ENCODE assay signal across 8 cellular contexts in genomic region chr3:25664810-25665645, GRCh38. TPM values are rescaled to one million over a fixed set of nuclear protein-coding genes. Genes with fewer than 3 reads are reported as not detected.
DNase-seq lines count a peak whose midpoint lies in the region; ATAC-seq and TF ChIP-seq lines count a peak whose summit lies in the region.

Gene TOP2B, minus strand, starts transcription at chr3:25664907. Its CDS starts 610 bp downstream, at chr3:25664297.

- H3K9me3 ChIP-seq in A673 (ENCODE audit: low read depth, low read length, poor library complexity, severe bottlenecking) (no peaks in the 10 kb centered on the region), breast epithelium (no peaks in the 10 kb centered on the region), iPS-18a (ENCODE audit: control insufficient read depth, low read depth, low read length) (no peaks in the 10 kb centered on the region), skeletal muscle satellite cell (replicated peaks; ENCODE audit: low read length) (no peaks in the 10 kb centered on the region)

- H3K9ac ChIP-seq in iPS-18a (ENCODE audit: low read length), result peak within 1 kb of the TSS; percentile 90
- peak within 1 kb of the TSS; percentile 95 for H3K9ac ChIP-seq in skeletal muscle satellite cell (ENCODE audit: low read depth, low read length)

- CTCF ChIA-PET in A673 (lab: Charles Lee), result no interaction called here

- POLR2A ChIA-PET in A673 (lab: Charles Lee; ENCODE audit: low non-redundant PET), result interaction anchor here (0.7 kb wide), 1 partner anchor 587 kb away, joined by 7 read pairs; no protein-coding TSS in a partner anchor

- ATAC-seq in GM18868 (IDR thresholded peaks at IDR 0.05; ENCODE audit: unreplicated experiment), result peak; percentile 89
- peak; percentile 86 for ATAC-seq in HG03108 (IDR thresholded peaks at IDR 0.05; ENCODE audit: unreplicated experiment)

- no peaks in the 10 kb centered on the region for H3K36me3 ChIP-seq in A673 (ENCODE audit: insufficient read depth, low read length, poor library complexity, severe bottlenecking)
- H3K36me3 ChIP-seq in breast epithelium, result no peaks in the 10 kb centered on the region
- no peaks in the 10 kb centered on the region for H3K36me3 ChIP-seq in iPS-18a (ENCODE audit: control insufficient read depth, low read depth, low read length)
- no peaks in the 10 kb centered on the region for H3K36me3 ChIP-seq in skeletal muscle satellite cell (ENCODE audit: insufficient read depth, low read length)

- peak within 1 kb of the TSS; percentile 87 for H3K4me2 ChIP-seq in skeletal muscle satellite cell (ENCODE audit: low read length)

- no TSS peak for BruUV-seq in A673 (replicated peaks; lab: Mats Ljungman, UMichigan)

- peak; percentile 98 for DNase-seq in A673 (ENCODE audit: low spot score)
- DNase-seq in NCI-H2196 (lab: John Stamatoyannopoulos, UW; ENCODE audit: unreplicated experiment), result peak; percentile 78
- DNase-seq in breast epithelium (ENCODE audit: low spot score in 2 of 2), result peak; percentile 96 to 97

- peaks cover 23% of the 10 kb centered on the region for H3K4me1 ChIP-seq in A673 (ENCODE audit: insufficient read depth, low read length, poor library complexity, severe bottlenecking)
- peaks cover 0 to 4% of the 10 kb centered on the region in 2 donors for H3K4me1 ChIP-seq in breast epithelium
- peaks cover 22% of the 10 kb centered on the region for H3K4me1 ChIP-seq in iPS-18a (ENCODE audit: control insufficient read depth, low read depth, low read length)
- peaks cover 24% of the 10 kb centered on the region for H3K4me1 ChIP-seq in skeletal muscle satellite cell (ENCODE audit: control insufficient read depth, insufficient read depth, low read length)

- H3K4me3 ChIP-seq in A673 (ENCODE audit: low read depth, low read length, poor library complexity, severe bottlenecking) (peak within 1 kb of the TSS; percentile 72), breast epithelium (peak within 1 kb of the TSS; percentile 70 to 93 (median 84)), iPS-18a (ENCODE audit: low read length) (peak within 1 kb of the TSS; percentile 90), skeletal muscle satellite cell (ENCODE audit: low read length) (peak within 1 kb of the TSS; percentile 76)

- peak within 1 kb of the TSS; percentile 94 for H3K27ac ChIP-seq in A673 (ENCODE audit: low read depth, low read length, poor library complexity, severe bottlenecking)
- H3K27ac ChIP-seq in VCaP, result peak within 1 kb of the TSS; percentile 99
- H3K27ac ChIP-seq in breast epithelium, result peak within 1 kb of the TSS; percentile 97 to 99
- H3K27ac ChIP-seq in iPS-18a (ENCODE audit: low read length), result no peak within 1 kb of the TSS

- intact Hi-C loops in A673 (cut with micrococcal nuclease; ENCODE audit: unreplicated experiment), result loop anchor here (5.0 kb wide), 1 partner anchor 167 kb away; no protein-coding TSS in a partner anchor
- intact Hi-C loops in breast epithelium (cut with DNase I; ENCODE audit: low total_unique reads), result no loop called here

- TF ChIP-seq POLR2A in breast epithelium (IDR thresholded peaks at IDR 0.05), result peak; percentile 83

- TF ChIP-seq CTCF in A673 (conservative IDR thresholded peaks at IDR 0.05; ENCODE audit: low read depth, low read length) (no peak), VCaP (conservative IDR thresholded peaks at IDR 0.05) (no peak), breast epithelium (IDR thresholded peaks at IDR 0.05) (no peak)

- no peaks in the 10 kb centered on the region for H3K27me3 ChIP-seq in A673 (replicated peaks; ENCODE audit: insufficient read depth, low read depth, low read length, poor library complexity)
- H3K27me3 ChIP-seq in breast epithelium, result no peaks in the 10 kb centered on the region
- H3K27me3 ChIP-seq in iPS-18a (ENCODE audit: control insufficient read depth, insufficient read depth, low read length), result no peaks in the 10 kb centered on the region
- no peaks in the 10 kb centered on the region for H3K27me3 ChIP-seq in skeletal muscle satellite cell (ENCODE audit: control insufficient read depth, insufficient read depth, low read length)

RNA-seq across cellular contexts. Expression of gene TOP2B, which starts in this region (rescaled TPM):
- total RNA-seq in A673 (2021) (154 and 177 TPM in 2 replicates), breast epithelium (100 to 1,000 TPM in 2 of 3 donors, 10 to 100 TPM in 1; 79.8 to 145 (median 125) TPM)
- total RNA-seq in skeletal muscle satellite cell (2012; rRNA removed), result 40.4 and 56.0 TPM in 2 replicates
